Comparison of ENCODE assay signal across 28 cellular contexts in genomic region chr9:78674874-78675273, GRCh38.
"Had no signal": no experiment of that assay in that cellular context is flagged by ENCODE, and none has a peak within 500 bp of the region (broad histone marks: within the 10 kb centered on the region; RNA-seq: fewer than 3 reads in every experiment).

No MANE protein-coding gene starts in this region.

- H3K27me3 Mint-ChIP-seq: natural killer cell treated with Interleukin-12 subunit alpha and Interleukin-12 subunit beta and Interleukin-15 and Interleukin-18, amount 100 ng/mL, for 72 hours; progenitor cell of endocrine pancreas; stimulated activated memory B cell treated with anti-CD40 and anti-IgM and Interleukin-4, amounts not matched to agents 10 μg/mL and 1 μg/mL and 100 μg/mL, for 72 hours; stimulated activated naive CD8-positive, alpha-beta T cell treated with anti-CD3 and anti-CD28 coated beads, Interleukin-15, amount 100 ng/mL, for 72 hours had no signal

- H3K36me3 Mint-ChIP-seq: naive thymus-derived CD8-positive, alpha-beta T cell; natural killer cell treated with Interleukin-12 subunit alpha and Interleukin-12 subunit beta and Interleukin-15 and Interleukin-18, amount 100 ng/mL, for 72 hours; neural progenitor cell; stimulated activated memory B cell treated with anti-CD40 and anti-IgM and Interleukin-4, amounts not matched to agents 10 μg/mL and 1 μg/mL and 100 μg/mL, for 72 hours; type B pancreatic cell had no signal

- H3K4me3 Mint-ChIP-seq: naive thymus-derived CD8-positive, alpha-beta T cell; natural killer cell treated with Interleukin-12 subunit alpha and Interleukin-12 subunit beta and Interleukin-15 and Interleukin-18, amount 100 ng/mL, for 72 hours; nephron progenitor cell; neural progenitor cell; stimulated activated memory B cell treated with anti-CD40 and anti-IgM and Interleukin-4, amounts not matched to agents 10 μg/mL and 1 μg/mL and 100 μg/mL, for 72 hours; stimulated activated naive CD8-positive, alpha-beta T cell treated with anti-CD3 and anti-CD28 coated beads, Interleukin-15, amount 100 ng/mL, for 72 hours; type B pancreatic cell had no signal

- H3K27ac Mint-ChIP-seq: naive thymus-derived CD8-positive, alpha-beta T cell; natural killer cell treated with Interleukin-12 subunit alpha and Interleukin-12 subunit beta and Interleukin-15 and Interleukin-18, amount 100 ng/mL, for 72 hours; nephron progenitor cell; neural progenitor cell; progenitor cell of endocrine pancreas; stimulated activated memory B cell treated with anti-CD40 and anti-IgM and Interleukin-4, amounts not matched to agents 10 μg/mL and 1 μg/mL and 100 μg/mL, for 72 hours; stimulated activated naive CD8-positive, alpha-beta T cell treated with anti-CD3 and anti-CD28 coated beads, Interleukin-15, amount 100 ng/mL, for 72 hours; type B pancreatic cell had no signal

- ATAC-seq: naive thymus-derived CD8-positive, alpha-beta T cell; natural killer cell treated with Interleukin-12 subunit alpha and Interleukin-12 subunit beta and Interleukin-15 and Interleukin-18, amount 100 ng/mL, for 72 hours; psoas muscle; right cardiac atrium; right lobe of liver; stimulated activated memory B cell treated with anti-CD40 and anti-IgM and Interleukin-4, amounts not matched to agents 10 μg/mL and 1 μg/mL and 100 μg/mL, for 72 hours; stimulated activated naive CD8-positive, alpha-beta T cell treated with anti-CD3 and anti-CD28 coated beads, Interleukin-15, amount 100 ng/mL, for 72 hours; stimulated activated naive CD8-positive, alpha-beta T cell treated with anti-CD3 and anti-CD28 coated beads, Interleukin-15, Interleukin-2, amounts not matched to agents 100 U/mL and 50 U/mL, for 24 hours; upper lobe of right lung had no signal

- DNase-seq: naive thymus-derived CD8-positive, alpha-beta T cell; nephron progenitor cell; occipital lobe; ovary; posterior cingulate gyrus; psoas muscle; right cardiac atrium; right lobe of liver; sigmoid colon; small intestine; stimulated activated CD4-positive, alpha-beta T cell treated with anti-CD3 and anti-CD28 coated beads, Interleukin-1b, Interleukin-23, amount 100 ng/mL, for 48 hours; stimulated activated CD4-positive, alpha-beta T cell treated with anti-CD3 and anti-CD28 coated beads, Interleukin-4, amount 100 ng/mL, for 1 hour; stimulated activated CD4-positive, alpha-beta T cell treated with anti-CD3 and anti-CD28 coated beads, Interleukin-4, amount 100 ng/mL, for 4 hours; stimulated activated CD8-positive, alpha-beta memory T cell treated with anti-CD3 and anti-CD28 coated beads, Interleukin-4, amount 100 ng/mL, for 48 hours; stimulated activated naive CD4-positive, alpha-beta T cell; stimulated activated naive CD8-positive, alpha-beta T cell treated with anti-CD3 and anti-CD28 coated beads, Interleukin-15, amount 100 ng/mL, for 72 hours; stimulated activated naive CD8-positive, alpha-beta T cell treated with anti-CD3 and anti-CD28 coated beads, Interleukin-15, Interleukin-2, amounts not matched to agents 100 U/mL and 50 U/mL, for 24 hours; substantia nigra; testis; tibial artery; transverse colon; upper lobe of right lung; uterus had no signal

- FAIRE-seq: small intestine had no signal

- H3K9me3 Mint-ChIP-seq: nephron progenitor cell; neural progenitor cell; stimulated activated memory B cell treated with anti-CD40 and anti-IgM and Interleukin-4, amounts not matched to agents 10 μg/mL and 1 μg/mL and 100 μg/mL, for 72 hours had no signal

- H3K4me1 Mint-ChIP-seq: naive thymus-derived CD8-positive, alpha-beta T cell; stimulated activated memory B cell treated with anti-CD40 and anti-IgM and Interleukin-4, amounts not matched to agents 10 μg/mL and 1 μg/mL and 100 μg/mL, for 72 hours; stimulated activated naive CD8-positive, alpha-beta T cell treated with anti-CD3 and anti-CD28 coated beads, Interleukin-15, amount 100 ng/mL, for 72 hours had no signal
